ENCODE assay signal across 1 cellular context in the genomic region with DNA sequence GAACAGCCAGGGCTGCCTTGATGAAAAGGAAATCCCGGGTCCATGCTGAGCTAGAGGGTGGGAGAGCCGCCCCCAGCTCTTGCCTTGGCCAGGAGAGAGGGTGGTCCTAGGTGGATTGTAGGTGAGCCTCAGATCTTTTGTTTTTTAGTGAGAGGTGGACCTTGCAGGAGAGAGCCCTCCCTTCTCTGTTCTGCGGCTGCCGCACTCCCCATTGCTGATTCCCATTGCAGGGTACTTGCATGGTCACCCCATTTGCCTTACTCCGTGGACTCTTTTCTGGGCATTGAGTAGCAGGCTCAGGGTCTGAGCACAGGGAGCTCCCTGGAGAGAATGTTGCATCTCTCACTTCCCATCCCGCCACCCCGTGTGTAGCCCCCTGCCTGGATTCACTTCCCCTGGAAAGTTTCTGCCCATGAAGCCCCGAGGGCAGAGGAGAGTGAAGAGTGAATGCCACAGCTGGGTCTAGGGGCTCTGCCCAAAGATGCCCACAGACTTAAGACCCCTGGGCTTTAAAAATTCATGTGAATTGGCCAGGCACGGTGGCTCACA.
TF ChIP-seq lines count a peak whose summit lies in the region.

No MANE protein-coding gene starts in this region.

TF ChIP-seq in HepG2, 621 proteins besides CTCF, POLR2A, EP300 and RAD21:
- TF ChIP-seq ZNF256 (CRISPR knock-in tag; conservative IDR thresholded peaks at IDR 0.05) (no peak), NFYC (CRISPR knock-in tag; IDR thresholded peaks at IDR 0.05) (no peak), CENPX (CRISPR knock-in tag; IDR thresholded peaks at IDR 0.05) (no peak), KLF11 (CRISPR knock-in tag; IDR thresholded peaks at IDR 0.05) (no peak), TBX2 (CRISPR knock-in tag; IDR thresholded peaks at IDR 0.05; ENCODE audit: borderline replicate concordance) (no peak), ZBTB8A (CRISPR knock-in tag; IDR thresholded peaks at IDR 0.05; ENCODE audit: borderline replicate concordance, low read depth) (no peak), ZNF234 (CRISPR knock-in tag; conservative IDR thresholded peaks at IDR 0.05) (no peak), ZNF335 (CRISPR knock-in tag; IDR thresholded peaks at IDR 0.05) (no peak)
